8 cellular contexts compared by ENCODE assay signal in the genomic region with DNA sequence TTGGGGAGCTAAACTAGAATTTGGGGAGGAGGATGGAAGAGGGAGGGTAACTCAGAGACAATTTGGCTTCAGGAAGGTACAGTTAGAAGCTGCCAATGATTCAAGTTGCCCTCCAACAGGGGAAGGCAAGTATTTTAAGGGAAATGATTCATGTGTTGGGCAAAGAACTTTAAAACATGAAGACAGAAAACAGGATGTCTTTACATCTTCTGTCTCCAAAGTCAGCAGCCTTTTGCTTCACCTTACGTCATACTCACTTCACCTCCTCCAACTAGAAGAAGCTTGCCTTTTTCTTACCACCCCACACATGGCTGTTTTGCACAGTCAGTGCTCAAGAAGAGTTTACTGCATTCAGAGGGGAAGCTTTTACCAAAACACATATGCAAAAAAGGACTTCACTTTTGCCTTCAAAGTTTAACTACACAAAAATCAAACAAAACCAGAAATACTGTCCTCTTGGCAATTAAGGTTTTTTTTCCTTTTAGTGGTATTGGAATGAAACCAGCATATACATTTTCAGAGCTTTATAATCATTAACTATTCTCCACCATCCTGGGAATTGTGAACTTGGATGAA. TPM values are rescaled to one million over a fixed set of nuclear protein-coding genes. Genes with fewer than 3 reads are reported as not detected.
A peak's percentile ranks its signal among the peaks of the same experiment; 100 is the strongest.
DNase-seq lines count a peak whose midpoint lies in the region; ATAC-seq and TF ChIP-seq lines count a peak whose summit lies in the region.

No MANE protein-coding gene starts in this region.

- H3K9me2 ChIP-seq in OCI-LY7 (ENCODE audit: insufficient read depth, low read length): no peaks in the 10 kb centered on the region

- TF ChIP-seq CTCF in AG04450 (IDR thresholded peaks at IDR 0.05; ENCODE audit: low read depth, low read length) (no peak), OCI-LY7 (conservative IDR thresholded peaks at IDR 0.05; ENCODE audit: low read length) (no peak)

- POLR2A ChIA-PET in AG04450 (lab: Yijun Ruan, JAX) (no interaction called here), OCI-LY7 (lab: Charles Lee) (interaction anchor here (0.6 kb wide), 1 partner anchor 1320 kb away, joined by 4 read pairs; no protein-coding TSS in a partner anchor)

- H3K4me3 ChIP-seq in AG04450 (ENCODE audit: low read depth, low read length) (no peak overlapping the region), muscle layer of duodenum (ENCODE audit: low read depth in 1 of 2, low read length in 2 of 2) (no peak overlapping the region), OCI-LY7 (ENCODE audit: low read depth, low read length, poor library complexity, severe bottlenecking) (no peak overlapping the region)

- H4K20me1 ChIP-seq in OCI-LY7 (ENCODE audit: insufficient read depth, low read length): no peaks in the 10 kb centered on the region

- ATAC-seq in GM18870 (IDR thresholded peaks at IDR 0.05; ENCODE audit: unreplicated experiment): no peak

- H3K36me3 ChIP-seq in muscle layer of duodenum (ENCODE audit: control insufficient read depth in 1 of 2, insufficient read depth in 2 of 2, low read length in 2 of 2) (no peaks in the 10 kb centered on the region), OCI-LY7 (ENCODE audit: insufficient read depth, low read length) (no peaks in the 10 kb centered on the region)

- H3K4me1 ChIP-seq in muscle layer of duodenum (ENCODE audit: control insufficient read depth in 1 of 2, insufficient read depth in 2 of 2, low read length in 2 of 2) (peaks cover 21 to 36% of the 10 kb centered on the region in 2 donors), OCI-LY7 (ENCODE audit: insufficient read depth, low read length, poor library complexity, severe bottlenecking) (no peaks in the 10 kb centered on the region)

- H3K79me2 ChIP-seq in OCI-LY7 (ENCODE audit: insufficient read depth, low read depth, low read length): no peaks in the 10 kb centered on the region

- no peak overlapping the region for H2AFZ ChIP-seq in OCI-LY7 (ENCODE audit: low read length)

- no peak overlapping the region for H3K4me2 ChIP-seq in OCI-LY7 (ENCODE audit: low read length)

- DNase-seq in AG04450 (ENCODE audit: low read depth, low spot score): no peak
- peak; percentile 47 for DNase-seq in LoVo (ENCODE audit: low spot score)
- DNase-seq in OCI-LY7 (ENCODE audit: low spot score): no peak
- DNase-seq in CD1c-positive myeloid dendritic cell (ENCODE audit: extremely low spot score): no peak
- DNase-seq in DMS153 treated with DMSO at 0.1 percent for 48 hours (lab: John Stamatoyannopoulos, UW; ENCODE audit: unreplicated experiment): no peak

- intact Hi-C loops in OCI-LY7 (cut with micrococcal nuclease; ENCODE audit: unreplicated experiment): no loop called here

- peak overlapping the region; percentile 58 for H3K27ac ChIP-seq in AG04450 (ENCODE audit: low read depth, low read length)
- peak overlapping the region; percentile 22 for H3K27ac ChIP-seq in cingulate gyrus (ENCODE audit: low read depth, low read length)
- H3K27ac ChIP-seq in muscle layer of duodenum (ENCODE audit: low read length): peak overlapping the region; percentile 67
- H3K27ac ChIP-seq in OCI-LY7 (ENCODE audit: low read depth, low read length, poor library complexity, severe bottlenecking): no peak overlapping the region

- H3K27me3 ChIP-seq in AG04450 (ENCODE audit: control insufficient read depth, insufficient read depth, low read length) (no peaks in the 10 kb centered on the region), muscle layer of duodenum (ENCODE audit: low read depth, low read length) (no peaks in the 10 kb centered on the region)

- no peaks in the 10 kb centered on the region for H3K9me3 ChIP-seq in AG04450 (ENCODE audit: control insufficient read depth, insufficient read depth, low read length)
- no peaks in the 10 kb centered on the region for H3K9me3 ChIP-seq in muscle layer of duodenum (ENCODE audit: control insufficient read depth in 1 of 2, low read length in 2 of 2)
- H3K9me3 ChIP-seq in OCI-LY7 (ENCODE audit: low read length): no peaks in the 10 kb centered on the region

- CTCF ChIA-PET in AG04450 (lab: Charles Lee) (interaction anchor here (1.2 to 1.6 kb wide), 4 partner anchors 36 to 104 kb away, joined by 3 to 4 read pairs (median 4); a partner anchor contains a TSS), OCI-LY7 (lab: Charles Lee; ENCODE audit: unreplicated experiment) (no interaction called here)

- BruUV-seq in OCI-LY7 (replicated peaks; lab: Mats Ljungman, UMichigan): no TSS peak

RNA-seq across cellular contexts. Expression of a gene that starts 36.0 kb away (rescaled TPM):
- 42.2 and 51.1 TPM in 2 replicates for polyA plus RNA-seq in AG04450 (2011; rRNA removed)
- polyA minus RNA-seq in AG04450 (2011; rRNA and poly(A)+ RNA removed): 60.6 and 76.4 TPM in 2 replicates
- total RNA-seq in OCI-LY7 (2014; rRNA removed; shearing (Covaris generic)): not detected in 2 replicates
- not detected in 2 replicates for total RNA-seq in OCI-LY7 (2022)
